In the genomic region with DNA sequence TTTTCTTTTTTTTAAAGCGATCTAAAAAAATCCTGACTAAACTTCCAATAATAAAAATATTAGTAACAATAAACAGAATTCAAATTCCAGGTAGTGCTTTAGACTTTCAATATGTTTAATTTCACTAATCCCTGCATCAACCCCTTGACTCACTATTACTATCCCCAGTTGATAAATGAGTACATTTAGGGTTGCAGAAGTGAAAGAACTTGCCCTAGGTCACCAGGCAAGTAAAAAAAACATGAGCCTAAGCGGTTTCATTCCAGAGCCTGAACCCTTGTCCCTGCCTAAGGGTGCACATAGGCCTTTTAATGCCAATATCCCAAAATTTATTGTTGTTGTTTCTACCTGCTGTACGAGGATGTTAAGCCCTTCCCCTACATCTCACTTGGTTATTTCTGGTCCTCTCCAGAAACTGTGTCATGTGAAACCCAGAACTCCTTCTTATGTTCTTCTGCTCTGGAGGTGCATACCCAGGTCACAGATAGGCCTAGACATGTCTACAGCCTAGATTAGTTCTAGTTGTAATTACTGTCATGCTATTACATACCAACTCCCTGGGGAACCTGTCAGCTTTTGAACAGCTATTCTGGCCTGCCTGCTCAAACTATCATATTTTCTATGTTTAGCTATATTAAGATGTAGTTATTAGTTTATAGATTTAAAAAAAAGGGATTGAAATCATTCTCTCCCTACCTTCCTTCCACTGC, we compare ENCODE assay signal across 13 cellular contexts.
DNase-seq lines count a peak whose midpoint lies in the region; ATAC-seq, FAIRE-seq and TF ChIP-seq lines count a peak whose summit lies in the region.
"Had no signal": no experiment of that assay in that cellular context is flagged by ENCODE, and none has a peak within 500 bp of the region (broad histone marks: within the 10 kb centered on the region; RNA-seq: fewer than 3 reads in every experiment).

No MANE protein-coding gene starts in this region.

- H3K36me3 ChIP-seq in bronchial epithelial cell (ENCODE audit: control insufficient read depth, insufficient read depth, low read length) = no peaks in the 10 kb centered on the region
- H3K36me3 ChIP-seq: spleen had no signal

- ATAC-seq in GM18867 (IDR thresholded peaks at IDR 0.05; ENCODE audit: unreplicated experiment) = peak; percentile 73
- ATAC-seq in GM21529 (IDR thresholded peaks at IDR 0.05; ENCODE audit: unreplicated experiment) = peak; percentile 70
- peak; percentile 77 for ATAC-seq in HG03095 (IDR thresholded peaks at IDR 0.05; ENCODE audit: unreplicated experiment)

- no peaks in the 10 kb centered on the region for H3K27me3 ChIP-seq in bronchial epithelial cell (ENCODE audit: control insufficient read depth, insufficient read depth, low read length)
- H3K27me3 ChIP-seq: spleen had no signal

- no peak for FAIRE-seq in bronchial epithelial cell (lab: Jason Lieb, UNC)
- FAIRE-seq: RCC 7860 had no signal

- DNase-seq in bronchial epithelial cell (ENCODE audit: low read depth) (peak; percentile 30), ureter (ENCODE audit: low spot score) (no peak), NCI-H2029 (lab: John Stamatoyannopoulos, UW) (no peak), activated T-cell treated with anti-CD3 and anti-CD28 coated beads for 4 hours (no peak), NCI-H774 (lab: John Stamatoyannopoulos, UW) (no peak)
- DNase-seq: activated CD4-positive, CD25-positive, alpha-beta regulatory T cell; effector CD4-positive, alpha-beta T cell; spleen; stimulated activated naive CD4-positive, alpha-beta T cell had no signal

- no peak for TF ChIP-seq CTCF in bronchial epithelial cell (IDR thresholded peaks at IDR 0.05; ENCODE audit: insufficient read depth, low read length, severe bottlenecking)

- H3K4me3 ChIP-seq in bronchial epithelial cell (ENCODE audit: low read depth, low read length) = no peak overlapping the region
- H3K4me3 ChIP-seq: spleen had no signal
